In the genomic region with DNA sequence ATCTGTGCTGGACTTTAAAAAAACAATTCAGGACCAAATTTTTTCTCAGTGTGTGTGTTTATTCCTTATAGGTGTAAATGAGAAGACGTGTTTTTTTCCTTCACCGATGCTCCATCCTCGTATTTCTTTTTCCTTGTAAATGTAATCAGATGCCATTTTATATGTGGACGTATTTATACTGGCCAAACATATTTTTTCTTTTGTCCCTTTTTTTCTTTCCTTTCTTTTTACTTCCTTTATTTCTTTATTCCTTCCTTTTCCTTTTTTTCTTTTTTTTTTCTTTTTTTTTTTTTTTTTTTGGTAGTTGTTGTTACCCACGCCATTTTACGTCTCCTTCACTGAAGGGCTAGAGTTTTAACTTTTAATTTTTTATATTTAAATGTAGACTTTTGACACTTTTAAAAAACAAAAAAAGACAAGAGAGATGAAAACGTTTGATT, we compare ENCODE assay signal across 9 cellular contexts. TPM values are rescaled to one million over a fixed set of nuclear protein-coding genes. Genes with fewer than 3 reads are reported as not detected.
A peak's percentile ranks its signal among the peaks of the same experiment; 100 is the strongest.
DNase-seq lines count a peak whose midpoint lies in the region; ATAC-seq and TF ChIP-seq lines count a peak whose summit lies in the region.
"Had no signal": no experiment of that assay in that cellular context is flagged by ENCODE, and none has a peak within 500 bp of the region (broad histone marks: within the 10 kb centered on the region; RNA-seq: fewer than 3 reads in every experiment).

No MANE protein-coding gene starts in this region.

- POLR2A ChIA-PET in SK-N-SH (lab: Yijun Ruan, JAX): interaction anchor here (0.6 to 10.5 kb wide), 8 partner anchors 172 to 1035 kb away, joined by 3 to 173 read pairs (median 4); no protein-coding TSS in a partner anchor

- peak overlapping the region; percentile 79 for H3K4me2 ChIP-seq in SK-N-SH

- H3K9ac ChIP-seq in SK-N-SH: peak overlapping the region; percentile 89

- WGBS in SK-N-SH (ENCODE audit: low lambda C conversion rate): 4% methylated on average over 7 of the region's 7 CpGs
- 2% methylated on average over 7 of the region's 7 CpGs for WGBS in sigmoid colon, 2 donors

- no peaks in the 10 kb centered on the region for H3K9me2 ChIP-seq in SK-N-SH

- no peak for TF ChIP-seq RAD21 in SK-N-SH (IDR thresholded peaks at IDR 0.05; ENCODE audit: low read length)

- H3K36me3 ChIP-seq in SK-N-SH (replicated peaks in 1 of 2; ENCODE audit: control insufficient read depth in 1 of 2, insufficient read depth in 2 of 2, low read length in 1 of 2) (peaks cover 29 to 35% of the 10 kb centered on the region in 2 experiments), sigmoid colon (no peaks in the 10 kb centered on the region)

- no peaks in the 10 kb centered on the region for H3K9me3 ChIP-seq in SK-N-SH
- no peaks in the 10 kb centered on the region for H3K9me3 ChIP-seq in sigmoid colon

- H3K4me3 ChIP-seq in GM12864 (ENCODE audit: low read depth, low read length) (peak overlapping the region; percentile 57), SK-N-SH (ENCODE audit: low read depth in 2 of 2, low read length in 1 of 2) (peak overlapping the region; percentile 81 to 95), fibroblast of pulmonary artery (replicated peaks; ENCODE audit: low read depth, low read length) (peak overlapping the region; percentile 92), sigmoid colon (peak overlapping the region; percentile 60 to 94 (median 74))

- no peaks in the 10 kb centered on the region for H3K27me3 ChIP-seq in SK-N-SH (ENCODE audit: insufficient read depth)
- H3K27me3 ChIP-seq in sigmoid colon: no peaks in the 10 kb centered on the region

- H4K20me1 ChIP-seq in SK-N-SH (ENCODE audit: insufficient read depth): peaks cover 21% of the 10 kb centered on the region; the same call in 1 of the 2 replicates

- DNase-seq in GM12864 (ENCODE audit: low read depth) (no peak), SK-N-SH (no peak), fibroblast of pulmonary artery (ENCODE audit: low read depth) (no peak), sigmoid colon (no peak), OCI-M1 (lab: John Stamatoyannopoulos, UW) (no peak), NCI-H2107 treated with DMSO at 0.1 percent for 48 hours (lab: John Stamatoyannopoulos, UW; ENCODE audit: unreplicated experiment) (no peak)
- DNase-seq in stimulated activated CD4-positive, alpha-beta T cell treated with anti-CD3 and anti-CD28 coated beads, Interleukin-4, amount 100 ng/mL, for 1 hour: no peak
- DNase-seq: NK-92 treated with Interleukin-12 subunit alpha and Interleukin-12 subunit beta, amount 100 ng/mL, for 24 hours had no signal

- H3K27ac ChIP-seq in SK-N-SH (ENCODE audit: low read depth in 2 of 2, low read length in 1 of 2) (peak overlapping the region; percentile 88 to 98), sigmoid colon (peak overlapping the region; percentile 87 to 98 (median 94))

- no peak for TF ChIP-seq POLR2A in sigmoid colon (IDR thresholded peaks at IDR 0.05)

- no peak for TF ChIP-seq CTCF in GM12864 (IDR thresholded peaks at IDR 0.05; ENCODE audit: low read depth, low read length, missing control alignments)
- TF ChIP-seq CTCF in SK-N-SH (IDR thresholded peaks at IDR 0.05): 0 out of 2 replicates have a peak, but pooled peaks have one; percentile 2
- TF ChIP-seq CTCF in fibroblast of pulmonary artery (IDR thresholded peaks at IDR 0.05; ENCODE audit: low read length, missing control alignments): no peak
- no peak for TF ChIP-seq CTCF in sigmoid colon (IDR thresholded peaks at IDR 0.05)

- H3K4me1 ChIP-seq in SK-N-SH (ENCODE audit: control insufficient read depth in 1 of 2, insufficient read depth in 2 of 2, low read depth in 1 of 2, low read length in 1 of 2) (peaks cover 13 to 22% of the 10 kb centered on the region in 2 experiments), sigmoid colon (peaks cover 0 to 28% (median 20%) of the 10 kb centered on the region in 4 donors)

- no peak for TF ChIP-seq EP300 in SK-N-SH (IDR thresholded peaks at IDR 0.05; ENCODE audit: borderline replicate concordance in 1 of 2, low read depth in 1 of 2, low read length in 1 of 2)
- no peak for TF ChIP-seq EP300 in sigmoid colon (IDR thresholded peaks at IDR 0.05)

- peaks cover 31% of the 10 kb centered on the region for H3F3A ChIP-seq in SK-N-SH (replicated peaks; ENCODE audit: insufficient read depth)

- H3K79me2 ChIP-seq in SK-N-SH (ENCODE audit: insufficient read depth): peaks cover 65% of the 10 kb centered on the region

- peak overlapping the region; percentile 51 for H2AFZ ChIP-seq in SK-N-SH (ENCODE audit: low read depth)

- ATAC-seq in GM18867 (IDR thresholded peaks at IDR 0.05; ENCODE audit: unreplicated experiment): no peak

- CTCF ChIA-PET in SK-N-SH (lab: Yijun Ruan, JAX): interaction anchor here (1.0 to 7.3 kb wide), 12 partner anchors 9 to 1849 kb away, joined by 3 to 64 read pairs (median 4); no protein-coding TSS in a partner anchor

- intact Hi-C loops in sigmoid colon (cut with DNase I): loop anchor here (2.0 to 10.0 kb wide), 7 partner anchors 68 to 1762 kb away; a partner anchor contains a TSS

TF ChIP-seq in SK-N-SH, 30 proteins besides CTCF, POLR2A, EP300 and RAD21:
- TF ChIP-seq GABPA (IDR thresholded peaks at IDR 0.05; ENCODE audit: low read depth) (no peak), JUND (IDR thresholded peaks at IDR 0.05) (no peak), YY1 (IDR thresholded peaks at IDR 0.05; ENCODE audit: low read depth) (no peak), NFIC (IDR thresholded peaks at IDR 0.05; ENCODE audit: borderline replicate concordance) (no peak), TEAD4 (IDR thresholded peaks at IDR 0.05; ENCODE audit: borderline replicate concordance, insufficient read depth) (no peak), FOXJ3 (CRISPR knock-in tag; IDR thresholded peaks at IDR 0.05) (no peak), MXI1 (IDR thresholded peaks at IDR 0.05; ENCODE audit: low read depth, low read length) (no peak), FOSL2 (IDR thresholded peaks at IDR 0.05; ENCODE audit: borderline replicate concordance, low read depth) (no peak), SIN3A (IDR thresholded peaks at IDR 0.05; ENCODE audit: borderline replicate concordance, low read depth, low read length) (no peak)
- TF ChIP-seq, protein P1, sequence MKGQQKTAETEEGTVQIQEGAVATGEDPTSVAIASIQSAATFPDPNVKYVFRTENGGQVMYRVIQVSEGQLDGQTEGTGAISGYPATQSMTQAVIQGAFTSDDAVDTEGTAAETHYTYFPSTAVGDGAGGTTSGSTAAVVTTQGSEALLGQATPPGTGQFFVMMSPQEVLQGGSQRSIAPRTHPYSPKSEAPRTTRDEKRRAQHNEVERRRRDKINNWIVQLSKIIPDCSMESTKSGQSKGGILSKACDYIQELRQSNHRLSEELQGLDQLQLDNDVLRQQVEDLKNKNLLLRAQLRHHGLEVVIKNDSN (IDR thresholded peaks at IDR 0.05; ENCODE audit: borderline replicate concordance, low read depth): no peak
- TF ChIP-seq, protein P2, sequence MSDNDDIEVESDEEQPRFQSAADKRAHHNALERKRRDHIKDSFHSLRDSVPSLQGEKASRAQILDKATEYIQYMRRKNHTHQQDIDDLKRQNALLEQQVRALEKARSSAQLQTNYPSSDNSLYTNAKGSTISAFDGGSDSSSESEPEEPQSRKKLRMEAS (IDR thresholded peaks at IDR 0.05; ENCODE audit: low read depth): no peak
- TF ChIP-seq, protein P3, sequence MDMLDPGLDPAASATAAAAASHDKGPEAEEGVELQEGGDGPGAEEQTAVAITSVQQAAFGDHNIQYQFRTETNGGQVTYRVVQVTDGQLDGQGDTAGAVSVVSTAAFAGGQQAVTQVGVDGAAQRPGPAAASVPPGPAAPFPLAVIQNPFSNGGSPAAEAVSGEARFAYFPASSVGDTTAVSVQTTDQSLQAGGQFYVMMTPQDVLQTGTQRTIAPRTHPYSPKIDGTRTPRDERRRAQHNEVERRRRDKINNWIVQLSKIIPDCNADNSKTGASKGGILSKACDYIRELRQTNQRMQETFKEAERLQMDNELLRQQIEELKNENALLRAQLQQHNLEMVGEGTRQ (IDR thresholded peaks at IDR 0.05; ENCODE audit: borderline replicate concordance, low read depth, low read length): no peak

RNA-seq across cellular contexts. Expression of a gene that starts 3.7 kb away (rescaled TPM):
- polyA plus RNA-seq in SK-N-SH (2012; rRNA removed): 5.5 and 5.8 TPM in 2 replicates
- 7.8 and 7.9 TPM in 2 replicates for polyA plus RNA-seq in SK-N-SH (2012; cell fraction: cytosol; rRNA removed)
- 6.8 and 7.5 TPM in 2 replicates for polyA plus RNA-seq in SK-N-SH (2012; cell fraction: nucleus; rRNA removed)
- total RNA-seq in sigmoid colon: 1 to 10 TPM; 3.9 to 8.8 (median 6.5) TPM
- polyA plus RNA-seq in sigmoid colon: 10 to 100 TPM in 1 of 3 donors, 1 to 10 TPM in 2; 5.4 to 12.4 (median 6.2) TPM
